Comparison of ENCODE assay signal across 1 cellular context in genomic region chr18:24014062-24014985, GRCh38.
TF ChIP-seq lines count a peak whose summit lies in the region.

TSS of gene TTC39C (plus strand) at chr18:24014754. CDS start at chr18:24014872, 118 bp downstream.

TF ChIP-seq in HepG2, 621 proteins besides CTCF, POLR2A, EP300 and RAD21 (continued from another document and continues in another):
- TF ChIP-seq ETV6 (CRISPR knock-in tag; conservative IDR thresholded peaks at IDR 0.05): 0 out of 2 replicates have a peak, but pooled peaks have one; percentile 14
- peak; percentile 59; the same call in 1 of the 2 replicates for TF ChIP-seq E2F5 (CRISPR knock-in tag; conservative IDR thresholded peaks at IDR 0.05)
- no peak for TF ChIP-seq LRRFIP1 (CRISPR knock-in tag; conservative IDR thresholded peaks at IDR 0.05)
- 0 out of 2 replicates have a peak, but pooled peaks have one; percentile 11 for TF ChIP-seq ZNF782 (CRISPR knock-in tag; IDR thresholded peaks at IDR 0.05; ENCODE audit: borderline replicate concordance)
- TF ChIP-seq ZNF674 (CRISPR knock-in tag; IDR thresholded peaks at IDR 0.05; ENCODE audit: low read depth): 0 out of 2 replicates have a peak, but pooled peaks have one; percentile 23
- peak; percentile 46; the same call in 1 of the 2 replicates for TF ChIP-seq NFKB2 (CRISPR knock-in tag; IDR thresholded peaks at IDR 0.05; ENCODE audit: borderline replicate concordance)
- no peak for TF ChIP-seq ZNF660 (CRISPR knock-in tag; IDR thresholded peaks at IDR 0.05; ENCODE audit: borderline replicate concordance, low read depth)
- no peak for TF ChIP-seq ZNF652 (CRISPR knock-in tag; IDR thresholded peaks at IDR 0.05; ENCODE audit: borderline replicate concordance, low read depth)
- 0 out of 2 replicates have a peak, but pooled peaks have one; percentile 35 for TF ChIP-seq ARID4A (CRISPR knock-in tag; IDR thresholded peaks at IDR 0.05; ENCODE audit: borderline replicate concordance)
- peak; percentile 65; the same call in 1 of the 2 replicates for TF ChIP-seq BRF2 (CRISPR knock-in tag; IDR thresholded peaks at IDR 0.05)
- TF ChIP-seq ARID2 (CRISPR knock-in tag; IDR thresholded peaks at IDR 0.05; ENCODE audit: borderline replicate concordance): peak; percentile 86; the same call in 1 of the 2 replicates
- 0 out of 2 replicates have a peak, but pooled peaks have one; percentile 3 for TF ChIP-seq MEIS1 (CRISPR knock-in tag; IDR thresholded peaks at IDR 0.05; ENCODE audit: borderline replicate concordance)
- TF ChIP-seq CHD2 (IDR thresholded peaks at IDR 0.05; ENCODE audit: low read depth, low read length): peak; percentile 41; the same call in 1 of the 2 replicates
- 0 out of 2 replicates have a peak, but pooled peaks have one; percentile 6 for TF ChIP-seq ARID5B (CRISPR knock-in tag; IDR thresholded peaks at IDR 0.05)
- peak; percentile 41; the same call in 1 of the 2 replicates for TF ChIP-seq MYC (CRISPR knock-in tag; IDR thresholded peaks at IDR 0.05; ENCODE audit: borderline replicate concordance)
- TF ChIP-seq ATF7-NPFF (CRISPR knock-in tag; IDR thresholded peaks at IDR 0.05; ENCODE audit: low read depth): 0 out of 2 replicates have a peak, but pooled peaks have one; percentile 29
- TF ChIP-seq GPBP1L1 (CRISPR knock-in tag; IDR thresholded peaks at IDR 0.05): no peak
- TF ChIP-seq THAP11 (CRISPR knock-in tag; IDR thresholded peaks at IDR 0.05): 0 out of 2 replicates have a peak, but pooled peaks have one; percentile 27
- peak; percentile 20; the same call in 1 of the 2 replicates for TF ChIP-seq ZNF709 (CRISPR knock-in tag; IDR thresholded peaks at IDR 0.05)
- peak; percentile 53; the same call in 1 of the 2 replicates for TF ChIP-seq ZFY (CRISPR knock-in tag; IDR thresholded peaks at IDR 0.05)
- TF ChIP-seq SRSF4 (IDR thresholded peaks at IDR 0.05; ENCODE audit: low read depth, low read length, poor library complexity, severe bottlenecking): no peak
- TF ChIP-seq ZNF512B (CRISPR knock-in tag; IDR thresholded peaks at IDR 0.05; ENCODE audit: borderline replicate concordance): 0 out of 2 replicates have a peak, but pooled peaks have one; percentile 32
- no peak for TF ChIP-seq ARID3A (IDR thresholded peaks at IDR 0.05; ENCODE audit: low read depth, low read length)
- no peak for TF ChIP-seq ZNF253 (CRISPR knock-in tag; IDR thresholded peaks at IDR 0.05; ENCODE audit: borderline replicate concordance)
- TF ChIP-seq BCL6 (CRISPR knock-in tag; IDR thresholded peaks at IDR 0.05): 0 out of 2 replicates have a peak, but pooled peaks have one; percentile 5
- TF ChIP-seq ZNF841 (CRISPR knock-in tag; IDR thresholded peaks at IDR 0.05; ENCODE audit: borderline replicate concordance): 0 out of 2 replicates have a peak, but pooled peaks have one; percentile 16
- TF ChIP-seq IRX3 (CRISPR knock-in tag; IDR thresholded peaks at IDR 0.05; ENCODE audit: borderline replicate concordance, low read depth): no peak
- no peak for TF ChIP-seq MED1 (CRISPR knock-in tag; IDR thresholded peaks at IDR 0.05)
- TF ChIP-seq GABPB1 (CRISPR knock-in tag; IDR thresholded peaks at IDR 0.05): peak; percentile 65; the same call in 1 of the 2 replicates
